10 cellular contexts compared by ENCODE assay signal in genomic region chrX:13463608-13464007, GRCh38.
DNase-seq lines count a peak whose midpoint lies in the region; ATAC-seq, FAIRE-seq and TF ChIP-seq lines count a peak whose summit lies in the region.
"Had no signal": no experiment of that assay in that cellular context is flagged by ENCODE, and none has a peak within 500 bp of the region (broad histone marks: within the 10 kb centered on the region; RNA-seq: fewer than 3 reads in every experiment).

No MANE protein-coding gene starts in this region.

- POLR2A ChIA-PET in K562 (lab: Yijun Ruan, JAX) = no interaction called here
- POLR2A ChIA-PET in activated CD4-positive, alpha-beta T cell treated with anti-CD3 and anti-CD28 coated beads, Interleukin-2, amount 10 ng/mL, durations not matched to agents 7 days and 5 days (lab: Charles Lee) = no interaction called here

- peak; percentile 77 for DNase-seq in DND-41
- DNase-seq in NCI-H2107 treated with DMSO at 0.1 percent for 48 hours (lab: John Stamatoyannopoulos, UW; ENCODE audit: unreplicated experiment) = peak; percentile 95
- no peak for DNase-seq in K562 (ENCODE audit: extremely low read depth in 1 of 4, low spot score in 3 of 4)
- peak in 2 of 3 donors; percentile 42 to 46 for DNase-seq in mucosa of descending colon
- DNase-seq in HT-29 (ENCODE audit: low spot score) = no peak
- no peak for DNase-seq in activated CD4-positive, alpha-beta T cell treated with anti-CD3 and anti-CD28 coated beads, Interleukin-2, amount 10 ng/mL, durations not matched to agents 7 days and 5 days
- DNase-seq in HPDE6-E6E7 (ENCODE audit: extremely low spot score) = no peak
- DNase-seq in immature natural killer cell = no peak
- DNase-seq: anterior cingulate cortex had no signal

- no peaks in the 10 kb centered on the region for H4K20me1 ChIP-seq in DND-41 (ENCODE audit: insufficient read depth, low read length)
- no peaks in the 10 kb centered on the region for H4K20me1 ChIP-seq in K562 (replicated peaks; ENCODE audit: control insufficient read depth, insufficient read depth, low read length)

- in situ Hi-C loops in K562 (cut with MboI) = no loop called here

- H3K4me2 ChIP-seq in DND-41 (ENCODE audit: insufficient read depth, low read length) (peak overlapping the region; percentile 36; the same call in 1 of the 2 replicates), K562 (ENCODE audit: insufficient read depth, low read length) (no peak overlapping the region)

- H3K4me3 ChIP-seq in DND-41 (ENCODE audit: low read depth in 1 of 2, low read length in 2 of 2) = no peak overlapping the region
- no peak overlapping the region for H3K4me3 ChIP-seq in K562
- H3K4me3 ChIP-seq in mucosa of descending colon = no peak overlapping the region

- no peak for TF ChIP-seq POLR2A in K562 (conservative IDR thresholded peaks at IDR 0.05)

- H3K27me3 ChIP-seq in DND-41 (ENCODE audit: insufficient read depth, low read length, poor library complexity) (no peaks in the 10 kb centered on the region), K562 (ENCODE audit: control insufficient read depth in 2 of 2, insufficient read depth in 2 of 2, low read length in 2 of 2) (peaks cover 0 to 8% of the 10 kb centered on the region in 2 experiments; a peak in 1 of 5 replicates)

- H3K9me3 Mint-ChIP-seq in activated CD4-positive, alpha-beta T cell treated with anti-CD3 and anti-CD28 coated beads, Interleukin-2, amount 10 ng/mL, durations not matched to agents 7 days and 5 days = peaks cover 9% of the 10 kb centered on the region
- peaks cover 0 to 6% (median 0%) of the 10 kb centered on the region in 6 donors for H3K9me3 Mint-ChIP-seq in immature natural killer cell

- H2AFZ ChIP-seq in DND-41 (ENCODE audit: low read depth, low read length) (peak overlapping the region; percentile 58), K562 (ENCODE audit: low read depth, low read length) (no peak overlapping the region)

- CTCF ChIA-PET in K562 (lab: Yijun Ruan, JAX; ENCODE audit: low intra/inter-chr PET ratio) = interaction anchor here (0.6 kb wide), 1 partner anchor 117 kb away, joined by 3 read pairs; no protein-coding TSS in a partner anchor
- CTCF ChIA-PET in activated CD4-positive, alpha-beta T cell treated with anti-CD3 and anti-CD28 coated beads, Interleukin-2, amount 10 ng/mL, durations not matched to agents 7 days and 5 days (lab: Charles Lee) = no interaction called here

- H3K4me3 Mint-ChIP-seq in activated CD4-positive, alpha-beta T cell treated with anti-CD3 and anti-CD28 coated beads, Interleukin-2, amount 10 ng/mL, durations not matched to agents 7 days and 5 days = no peak overlapping the region
- H3K4me3 Mint-ChIP-seq in immature natural killer cell = no peak overlapping the region

- WGBS in K562 (ENCODE audit: insufficient coverage, low coverage, missing lambda C conversion rate) = 15% methylated on average over 3 of the region's 3 CpGs

- H3K4me1 ChIP-seq in DND-41 (ENCODE audit: insufficient read depth, low read length) (peaks cover 23% of the 10 kb centered on the region), K562 (replicated peaks in 1 of 2; ENCODE audit: control insufficient read depth in 2 of 2, insufficient read depth in 2 of 2, low read length in 2 of 2) (no peaks in the 10 kb centered on the region), mucosa of descending colon (ENCODE audit: low read depth) (no peaks in the 10 kb centered on the region)

- TF ChIP-seq RAD21 in K562 (CRISPR knock-in tag; conservative IDR thresholded peaks at IDR 0.05 in 1 of 2, IDR thresholded peaks at IDR 0.05 in 1 of 2) = no peak

- H3K79me2 ChIP-seq in DND-41 (ENCODE audit: insufficient read depth, low read length) (no peaks in the 10 kb centered on the region), K562 (ENCODE audit: control insufficient read depth, insufficient read depth, low read length) (no peaks in the 10 kb centered on the region)

- TF ChIP-seq CTCF in DND-41 (IDR thresholded peaks at IDR 0.05; ENCODE audit: borderline replicate concordance, extremely low read depth, low read length, poor library complexity, severe bottlenecking) (no peak), K562 (IDR thresholded peaks at IDR 0.05 in 2 of 3, conservative IDR thresholded peaks at IDR 0.05 in 1 of 3; ENCODE audit: insufficient read depth in 2 of 3, low read depth in 1 of 3, low read length in 3 of 3) (no peak), mucosa of descending colon (IDR thresholded peaks at IDR 0.05) (no peak)

- H3K9me3 ChIP-seq in DND-41 (ENCODE audit: insufficient read depth, low read length, severe bottlenecking) = peaks cover 9% of the 10 kb centered on the region
- H3K9me3 ChIP-seq in K562 (replicated peaks; ENCODE audit: control insufficient read depth, insufficient read depth, low read depth, low read length) = no peaks in the 10 kb centered on the region
- no peaks in the 10 kb centered on the region for H3K9me3 ChIP-seq in mucosa of descending colon

- ATAC-seq in DND-41 (ENCODE audit: insufficient read depth, low read depth) = peak; percentile 98
- no peak for ATAC-seq in K562
- ATAC-seq in mucosa of descending colon = peak; percentile 97

- no peaks in the 10 kb centered on the region for H3K9me1 ChIP-seq in K562 (ENCODE audit: control insufficient read depth, insufficient read depth, low read length)

- no peaks in the 10 kb centered on the region for H3K36me3 ChIP-seq in DND-41 (ENCODE audit: insufficient read depth, low read length)
- no peaks in the 10 kb centered on the region for H3K36me3 ChIP-seq in K562 (ENCODE audit: control insufficient read depth, insufficient read depth, low read length)
- H3K36me3 ChIP-seq in mucosa of descending colon (ENCODE audit: low read depth) = no peaks in the 10 kb centered on the region

- BruUV-seq in K562 (replicated peaks; lab: Mats Ljungman, UMichigan) = no TSS peak

- intact Hi-C loops in K562 (cut with micrococcal nuclease) = no loop called here
- intact Hi-C loops in mucosa of descending colon (cut with DNase I, micrococcal nuclease) = no loop called here

- no peaks in the 10 kb centered on the region for H3K4me1 Mint-ChIP-seq in activated CD4-positive, alpha-beta T cell treated with anti-CD3 and anti-CD28 coated beads, Interleukin-2, amount 10 ng/mL, durations not matched to agents 7 days and 5 days
- H3K4me1 Mint-ChIP-seq in immature natural killer cell = no peaks in the 10 kb centered on the region

- no peak overlapping the region for H3K27ac Mint-ChIP-seq in activated CD4-positive, alpha-beta T cell treated with anti-CD3 and anti-CD28 coated beads, Interleukin-2, amount 10 ng/mL, durations not matched to agents 7 days and 5 days
- no peak overlapping the region for H3K27ac Mint-ChIP-seq in immature natural killer cell

- H3K27me3 Mint-ChIP-seq in activated CD4-positive, alpha-beta T cell treated with anti-CD3 and anti-CD28 coated beads, Interleukin-2, amount 10 ng/mL, durations not matched to agents 7 days and 5 days = no peaks in the 10 kb centered on the region
- peaks cover 0 to 6% (median 0%) of the 10 kb centered on the region in 3 donors for H3K27me3 Mint-ChIP-seq in immature natural killer cell (ENCODE audit: low read depth in 3 of 3)

- peak overlapping the region; percentile 85 for H3K27ac ChIP-seq in DND-41 (ENCODE audit: low read length)
- H3K27ac ChIP-seq in K562 (ENCODE audit: extremely low read depth, low read depth, low read length) = no peak overlapping the region

- H3K9ac ChIP-seq in DND-41 (ENCODE audit: low read depth, low read length) (peak overlapping the region; percentile 43), K562 (ENCODE audit: insufficient read depth in 1 of 2, low read depth in 2 of 2, low read length in 2 of 2) (no peak overlapping the region)

- peaks cover 2% of the 10 kb centered on the region for H3K36me3 Mint-ChIP-seq in activated CD4-positive, alpha-beta T cell treated with anti-CD3 and anti-CD28 coated beads, Interleukin-2, amount 10 ng/mL, durations not matched to agents 7 days and 5 days (ENCODE audit: low read depth)
- H3K36me3 Mint-ChIP-seq in immature natural killer cell = no peaks in the 10 kb centered on the region

- FAIRE-seq in K562 (lab: Jason Lieb, UNC) = no peak
- FAIRE-seq: GM18507 had no signal

- TF ChIP-seq EP300 in K562 (IDR thresholded peaks at IDR 0.05; ENCODE audit: low read length) = no peak

TF ChIP-seq in K562, 482 proteins besides CTCF, POLR2A, EP300 and RAD21 (continues in another document):
- TF ChIP-seq ZNF699 (CRISPR knock-in tag; IDR thresholded peaks at IDR 0.05; ENCODE audit: insufficient replicate concordance) = no peak
- TF ChIP-seq CEBPB (tag; IDR thresholded peaks at IDR 0.05) = no peak
- no peak for TF ChIP-seq CEBPG (CRISPR knock-in tag; IDR thresholded peaks at IDR 0.05)
- peak; percentile 71 to 83 for TF ChIP-seq CEBPG (tag; conservative IDR thresholded peaks at IDR 0.05 in 1 of 2, IDR thresholded peaks at IDR 0.05 in 1 of 2)
- TF ChIP-seq PRDM10 (IDR thresholded peaks at IDR 0.05; ENCODE audit: partially characterized antibody) = no peak
- TF ChIP-seq ZNF79 (CRISPR knock-in tag; IDR thresholded peaks at IDR 0.05; ENCODE audit: low read depth) = no peak
- TF ChIP-seq CREBBP (IDR thresholded peaks at IDR 0.05; ENCODE audit: low read depth, low read length) = no peak
- no peak for TF ChIP-seq ZNF175 (CRISPR knock-in tag; IDR thresholded peaks at IDR 0.05; ENCODE audit: low read depth)
- no peak for TF ChIP-seq ZNF212 (CRISPR knock-in tag; IDR thresholded peaks at IDR 0.05)

Comparison
In these comparisons a context has a peak if more than half of its experiments do, and no peak if none do; other contexts are left out.
1. DNase-seq: peak in DND-41 (single experiment), NCI-H2107 treated with DMSO at 0.1 percent for 48 hours (single experiment) and mucosa of descending colon (2 of 3); none in K562 (0 of 4), HT-29 (single experiment), activated CD4-positive, alpha-beta T cell treated with anti-CD3 and anti-CD28 coated beads, Interleukin-2, amount 10 ng/mL, durations not matched to agents 7 days and 5 days (single experiment), HPDE6-E6E7 (single experiment) and immature natural killer cell (0 of 3).